18 cellular contexts compared by ENCODE assay signal in genomic region chr2:128505150-128505490, GRCh38.
DNase-seq lines count a peak whose midpoint lies in the region; ATAC-seq and TF ChIP-seq lines count a peak whose summit lies in the region.
"Had no signal": no experiment of that assay in that cellular context is flagged by ENCODE, and none has a peak within 500 bp of the region (broad histone marks: within the 10 kb centered on the region; RNA-seq: fewer than 3 reads in every experiment).

No MANE protein-coding gene starts in this region.

- intact Hi-C loops in upper lobe of right lung (cut with DNase I): no loop called here

- peaks cover 18% of the 10 kb centered on the region for H3K4me1 Mint-ChIP-seq in glutamatergic neuron (ENCODE audit: low read depth, unreplicated experiment)
- H3K4me1 Mint-ChIP-seq: activated CD4-positive, alpha-beta T cell treated with anti-CD3 and anti-CD28 coated beads for 36 hours had no signal

- H3K36me3 Mint-ChIP-seq in glutamatergic neuron (ENCODE audit: unreplicated experiment): no peaks in the 10 kb centered on the region

- H3K9me3 Mint-ChIP-seq in glutamatergic neuron (ENCODE audit: unreplicated experiment): peaks cover 7% of the 10 kb centered on the region

- H3K36me3 ChIP-seq in upper lobe of right lung: no peaks in the 10 kb centered on the region
- H3K36me3 ChIP-seq: BE2C, heart left ventricle, left ventricle myocardium inferior, neutrophil, uterus had no signal

- TF ChIP-seq CTCF in glutamatergic neuron (IDR thresholded peaks at IDR 0.05; ENCODE audit: partially characterized antibody, unreplicated experiment) (no peak), upper lobe of right lung (IDR thresholded peaks at IDR 0.05) (no peak)

- peak overlapping the region; percentile 35 for H3K4me3 Mint-ChIP-seq in glutamatergic neuron (ENCODE audit: unreplicated experiment)
- H3K4me3 Mint-ChIP-seq: activated CD4-positive, alpha-beta T cell treated with anti-CD3 and anti-CD28 coated beads for 36 hours had no signal

- H3K27me3 ChIP-seq in upper lobe of right lung: no peaks in the 10 kb centered on the region
- H3K27me3 ChIP-seq: BE2C, heart left ventricle, neutrophil, uterus had no signal

- no peak for ATAC-seq in upper lobe of right lung
- no peak for ATAC-seq in GM21447 (IDR thresholded peaks at IDR 0.05; ENCODE audit: unreplicated experiment)
- no peak for ATAC-seq in GM18517 (IDR thresholded peaks at IDR 0.05; ENCODE audit: unreplicated experiment)
- ATAC-seq: activated CD4-positive, alpha-beta T cell treated with anti-CD3 and anti-CD28 coated beads for 36 hours had no signal

- no peak overlapping the region for H3K4me3 ChIP-seq in upper lobe of right lung
- H3K4me3 ChIP-seq: heart left ventricle, left ventricle myocardium inferior, uterus had no signal

- H3K9me3 ChIP-seq in upper lobe of right lung: no peaks in the 10 kb centered on the region
- H3K9me3 ChIP-seq: BE2C, left ventricle myocardium inferior, neutrophil, uterus had no signal

- peak; percentile 63 for DNase-seq in NCI-H82 (lab: John Stamatoyannopoulos, UW)
- no peak for DNase-seq in NCI-H82 treated with DMSO at 0.1 percent for 48 hours (lab: John Stamatoyannopoulos, UW; ENCODE audit: unreplicated experiment)
- peak; percentile 58 for DNase-seq in NCI-H524 treated with DMSO at 0.1 percent for 48 hours (lab: John Stamatoyannopoulos, UW)
- DNase-seq in glutamatergic neuron: peak; percentile 49
- peak; percentile 47 for DNase-seq in upper lobe of right lung
- no peak for DNase-seq in NCI-H446 treated with DMSO at 0.1 percent for 48 hours (lab: John Stamatoyannopoulos, UW)
- DNase-seq: activated CD4-positive, alpha-beta T cell treated with anti-CD3 and anti-CD28 coated beads for 36 hours; BE2C; Calu3; EL; left ventricle myocardium inferior; NCI-H1105 treated with DMSO at 0.1 percent for 48 hours; stimulated activated CD4-positive, alpha-beta T cell treated with anti-CD3 and anti-CD28 coated beads, Interleukin-12 subunit alpha, Interleukin-12 subunit beta, amount 100 ng/mL, for 4 hours; uterus had no signal

- H3K27me3 Mint-ChIP-seq in glutamatergic neuron (ENCODE audit: unreplicated experiment): peaks cover 3% of the 10 kb centered on the region
- H3K27me3 Mint-ChIP-seq: activated CD4-positive, alpha-beta T cell treated with anti-CD3 and anti-CD28 coated beads for 36 hours had no signal

- no peaks in the 10 kb centered on the region for H3K4me1 ChIP-seq in upper lobe of right lung
- H3K4me1 ChIP-seq: BE2C, uterus had no signal

- H3K27ac Mint-ChIP-seq in glutamatergic neuron (ENCODE audit: unreplicated experiment): peak overlapping the region; percentile 75
- H3K27ac Mint-ChIP-seq: activated CD4-positive, alpha-beta T cell treated with anti-CD3 and anti-CD28 coated beads for 36 hours had no signal

- no peak overlapping the region for H3K27ac ChIP-seq in upper lobe of right lung
- H3K27ac ChIP-seq: left ventricle myocardium inferior, neutrophil, uterus had no signal

Comparison
In these comparisons a context has a peak if more than half of its experiments do, and no peak if none do; other contexts are left out.
1. DNase-seq: peak in NCI-H82 (single experiment), NCI-H524 treated with DMSO at 0.1 percent for 48 hours (single experiment), glutamatergic neuron (single experiment) and upper lobe of right lung (single experiment); none in NCI-H82 treated with DMSO at 0.1 percent for 48 hours (single experiment) and NCI-H446 treated with DMSO at 0.1 percent for 48 hours (single experiment).